Comparison of ENCODE assay signal across 11 cellular contexts in the genomic region with DNA sequence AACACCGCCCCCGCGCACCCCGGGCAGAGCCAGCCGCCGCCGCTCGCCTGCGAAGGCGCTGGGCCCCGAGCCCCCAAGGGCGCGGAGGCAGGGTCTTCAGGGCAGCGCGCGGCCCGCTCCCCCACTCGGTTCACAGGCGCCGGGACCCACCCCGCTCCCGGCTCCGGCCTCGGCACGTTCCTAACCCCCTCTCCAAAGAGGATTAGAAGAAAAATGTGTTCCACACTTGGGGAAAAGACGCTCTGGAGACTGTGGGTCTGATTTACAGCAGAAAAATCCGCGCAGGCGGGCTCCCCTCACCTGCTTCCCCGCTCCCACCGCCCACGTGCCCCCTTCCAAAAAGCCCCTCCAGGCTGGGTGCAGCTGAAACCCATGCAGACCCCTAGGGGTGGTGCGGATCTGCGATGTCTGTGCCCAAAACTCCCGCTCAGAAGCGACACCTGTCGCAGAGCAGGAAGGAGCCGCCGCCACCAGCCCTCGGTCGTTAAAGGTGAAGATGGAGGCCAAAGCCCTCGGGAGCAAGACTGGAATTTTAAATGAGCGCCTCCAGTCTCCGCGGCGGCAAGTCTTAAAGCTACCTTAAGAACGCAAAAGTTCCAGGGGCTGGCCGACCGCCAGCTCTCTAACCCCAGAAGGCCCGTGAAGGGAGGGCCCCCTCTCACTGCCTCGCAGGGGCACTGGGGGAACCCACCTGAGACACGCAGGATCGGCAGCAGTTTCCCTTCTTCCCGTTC.
A peak's percentile ranks its signal among the peaks of the same experiment; 100 is the strongest.
DNase-seq lines count a peak whose midpoint lies in the region; ATAC-seq and TF ChIP-seq lines count a peak whose summit lies in the region.
"Had no signal": no experiment of that assay in that cellular context is flagged by ENCODE, and none has a peak within 500 bp of the region (broad histone marks: within the 10 kb centered on the region; RNA-seq: fewer than 3 reads in every experiment).

No MANE protein-coding gene starts in this region.

- H3K4me3 ChIP-seq in HUES6 (ENCODE audit: low read depth, low read length) (peak overlapping the region; percentile 38), coronary artery (peak overlapping the region; percentile 77), rectal smooth muscle tissue (ENCODE audit: low read length) (peak overlapping the region; percentile 15)
- H3K4me3 ChIP-seq: body of pancreas had no signal

- no peak overlapping the region for H3K9ac ChIP-seq in HUES6 (ENCODE audit: low read length)
- H3K9ac ChIP-seq in rectal smooth muscle tissue (ENCODE audit: low read length), result no peak overlapping the region

- H3K27ac ChIP-seq in HUES6 (ENCODE audit: low read depth, low read length) (no peak overlapping the region), coronary artery (peak overlapping the region in 1 of 2 donors; percentile 70), rectal smooth muscle tissue (ENCODE audit: low read depth, low read length) (no peak overlapping the region)
- H3K27ac ChIP-seq: body of pancreas had no signal

- ATAC-seq in GM19324 (IDR thresholded peaks at IDR 0.05; ENCODE audit: low FRiP score, unreplicated experiment), result no peak
- ATAC-seq: body of pancreas had no signal

- no peaks in the 10 kb centered on the region for H3K9me3 ChIP-seq in HUES6 (ENCODE audit: control insufficient read depth, insufficient read depth, low read depth, low read length)
- H3K9me3 ChIP-seq: body of pancreas had no signal

- no peak for TF ChIP-seq CTCF in coronary artery (IDR thresholded peaks at IDR 0.05)

- H3K27me3 ChIP-seq in HUES6 (ENCODE audit: control insufficient read depth, insufficient read depth, low read length) (peaks cover 72% of the 10 kb centered on the region), rectal smooth muscle tissue (ENCODE audit: control insufficient read depth, insufficient read depth, low read length) (peaks cover 36% of the 10 kb centered on the region)

- peaks cover 15% of the 10 kb centered on the region for H3K36me3 ChIP-seq in HUES6 (ENCODE audit: control insufficient read depth, insufficient read depth, low read length)
- peaks cover 3% of the 10 kb centered on the region for H3K36me3 ChIP-seq in rectal smooth muscle tissue (ENCODE audit: control insufficient read depth, insufficient read depth, low read length)

- DNase-seq in NCI-H1436 (lab: John Stamatoyannopoulos, UW) (peak; percentile 30), NCI-H1436 treated with DMSO at 0.1 percent for 48 hours (lab: John Stamatoyannopoulos, UW) (no peak), coronary artery (ENCODE audit: low spot score) (no peak), RPMI8226 (no peak), MV-4-11 (lab: John Stamatoyannopoulos, UW) (no peak)
- DNase-seq: ACHN, foreskin melanocyte had no signal

- peaks cover 29% of the 10 kb centered on the region for H3K4me1 ChIP-seq in HUES6 (ENCODE audit: control insufficient read depth, insufficient read depth, low read length)
- peaks cover 3% of the 10 kb centered on the region for H3K4me1 ChIP-seq in rectal smooth muscle tissue (ENCODE audit: control insufficient read depth, insufficient read depth, low read length)

Comparison
In these comparisons a context has a peak if more than half of its experiments do, and no peak if none do; other contexts are left out.
1. H3K4me3 ChIP-seq: peak in every context shown above with its lines; median percentile 77 in coronary artery; 38 in HUES6; 15 in rectal smooth muscle tissue.